Comparison of ENCODE assay signal across 17 cellular contexts in genomic region chr2:32418777-32419176, GRCh38.
A peak's percentile ranks its signal among the peaks of the same experiment; 100 is the strongest.
DNase-seq lines count a peak whose midpoint lies in the region; ATAC-seq, FAIRE-seq and TF ChIP-seq lines count a peak whose summit lies in the region.
"Had no signal": no experiment of that assay in that cellular context is flagged by ENCODE, and none has a peak within 500 bp of the region (broad histone marks: within the 10 kb centered on the region; RNA-seq: fewer than 3 reads in every experiment).

No MANE protein-coding gene starts in this region.

- no peak overlapping the region for H3K4me2 ChIP-seq in endothelial cell of umbilical vein (ENCODE audit: insufficient read depth, low read length)

- peaks cover 69% of the 10 kb centered on the region for H3K79me2 ChIP-seq in endothelial cell of umbilical vein (ENCODE audit: control insufficient read depth, insufficient read depth, low read length)

- H3K4me3 ChIP-seq in endothelial cell of umbilical vein (replicated peaks in 1 of 3; ENCODE audit: insufficient read depth in 1 of 3, low read depth in 1 of 3, low read length in 3 of 3) (no peak overlapping the region), neutrophil (ENCODE audit: low read depth in 1 of 2, low read length in 1 of 2) (no peak overlapping the region)
- H3K4me3 ChIP-seq: gastrocnemius medialis, mucosa of descending colon had no signal

- peak; percentile 15 for DNase-seq in GM03348 (ENCODE audit: low spot score)
- peak; percentile 47 for DNase-seq in RPMI7951 (ENCODE audit: low read depth)
- DNase-seq in endothelial cell of umbilical vein (ENCODE audit: low read depth, low spot score) = peak; percentile 30
- DNase-seq in activated T-cell treated with anti-CD3 and anti-CD28 coated beads, Interleukin-2, amount 50 U/mL, for 48 hours = no peak
- no peak for DNase-seq in SKM-1 treated with dmso at 0.1 percent for 144 hours (lab: John Stamatoyannopoulos, UW; ENCODE audit: unreplicated experiment)
- no peak for DNase-seq in amygdala (lab: John Stamatoyannopoulos, UW)
- DNase-seq: activated CD4-positive, alpha-beta T cell treated with anti-CD3 and anti-CD28 coated beads for 36 hours; BE2C; DMS79 treated with DMSO at 0.1 percent for 48 hours; gastrocnemius medialis; islet precursor cell; mucosa of descending colon; NCI-H2029 treated with DMSO at 0.1 percent for 48 hours; NCI-H748 treated with DMSO at 0.1 percent for 48 hours had no signal

- no TSS peak for BruUV-seq in endothelial cell of umbilical vein (replicated peaks; lab: Mats Ljungman, UMichigan)

- peaks cover 3% of the 10 kb centered on the region for H4K20me1 ChIP-seq in endothelial cell of umbilical vein (replicated peaks; ENCODE audit: control insufficient read depth, extremely low read depth, insufficient read depth, low read length)

- CTCF ChIA-PET in endothelial cell of umbilical vein (lab: Charles Lee) = interaction anchor here (1.0 to 1.5 kb wide), 3 partner anchors 8 to 15 kb away, joined by 3 to 7 read pairs (median 4); no protein-coding TSS in a partner anchor

- no peaks in the 10 kb centered on the region for H3K27me3 ChIP-seq in endothelial cell of umbilical vein (ENCODE audit: control insufficient read depth in 2 of 2, insufficient read depth in 2 of 2, low read length in 2 of 2)
- no peaks in the 10 kb centered on the region for H3K27me3 ChIP-seq in neutrophil
- H3K27me3 ChIP-seq: BE2C, gastrocnemius medialis had no signal

- H3K9me3 ChIP-seq in endothelial cell of umbilical vein (replicated peaks; ENCODE audit: control insufficient read depth, insufficient read depth, low read length) = no peaks in the 10 kb centered on the region
- no peaks in the 10 kb centered on the region for H3K9me3 ChIP-seq in neutrophil
- H3K9me3 ChIP-seq: BE2C, gastrocnemius medialis, mucosa of descending colon had no signal

- POLR2A ChIA-PET in endothelial cell of umbilical vein (lab: Charles Lee) = interaction anchor here (1.2 kb wide), 1 partner anchor 17 kb away, joined by 3 read pairs; no protein-coding TSS in a partner anchor

- FAIRE-seq in endothelial cell of umbilical vein (lab: Jason Lieb, UNC) = peak; percentile 61

- intact Hi-C loops in endothelial cell of umbilical vein (cut with micrococcal nuclease) = no loop called here

- no peaks in the 10 kb centered on the region for H3K9me1 ChIP-seq in endothelial cell of umbilical vein (replicated peaks; ENCODE audit: control insufficient read depth, extremely low read depth, insufficient read depth, low read length)

- H3K27ac ChIP-seq in endothelial cell of umbilical vein (ENCODE audit: insufficient read depth, low read depth, low read length) = peak overlapping the region; percentile 29
- H3K27ac ChIP-seq in neutrophil = peak overlapping the region; percentile 77
- H3K27ac ChIP-seq: gastrocnemius medialis, parathyroid adenoma had no signal

- TF ChIP-seq CTCF in endothelial cell of umbilical vein (IDR thresholded peaks at IDR 0.05; ENCODE audit: extremely low read depth in 1 of 2, insufficient read depth in 1 of 2, low read depth in 1 of 2, low read length in 2 of 2) (no peak), neutrophil (IDR thresholded peaks at IDR 0.05) (no peak)

- peaks cover 6% of the 10 kb centered on the region for H3K4me1 ChIP-seq in endothelial cell of umbilical vein (ENCODE audit: control insufficient read depth, extremely low read depth, insufficient read depth, low read length)
- peaks cover 21 to 30% of the 10 kb centered on the region in 2 experiments for H3K4me1 ChIP-seq in neutrophil (ENCODE audit: control insufficient read depth in 1 of 2, insufficient read depth in 1 of 2, low read depth in 1 of 2, low read length in 1 of 2)
- H3K4me1 ChIP-seq: parathyroid adenoma had no signal

- H3K36me3 ChIP-seq in endothelial cell of umbilical vein (ENCODE audit: control insufficient read depth in 2 of 2, extremely low read depth in 1 of 2, insufficient read depth in 2 of 2, low read length in 2 of 2) = peaks cover 3 to 16% of the 10 kb centered on the region in 2 experiments
- peaks cover 14% of the 10 kb centered on the region for H3K36me3 ChIP-seq in neutrophil

- H2AFZ ChIP-seq in endothelial cell of umbilical vein (ENCODE audit: low read depth, low read length) = no peak overlapping the region
- H2AFZ ChIP-seq: parathyroid adenoma had no signal

- no peak for TF ChIP-seq POLR2A in endothelial cell of umbilical vein (IDR thresholded peaks at IDR 0.05; ENCODE audit: low read depth, low read length)

- no peak for ATAC-seq in HG02970 (IDR thresholded peaks at IDR 0.05; ENCODE audit: low FRiP score, unreplicated experiment)
- ATAC-seq: activated CD4-positive, alpha-beta T cell treated with anti-CD3 and anti-CD28 coated beads for 36 hours; gastrocnemius medialis; mucosa of descending colon had no signal

- dilution Hi-C loops in endothelial cell of umbilical vein (cut with MboI; ENCODE audit: extremely low pct_ligation_motif_present, low sequenced_read_pairs) = no loop called here

- H3K9ac ChIP-seq in endothelial cell of umbilical vein (replicated peaks; ENCODE audit: extremely low read depth, insufficient read depth, low read length) = no peak overlapping the region
- H3K9ac ChIP-seq: parathyroid adenoma had no signal

TF ChIP-seq in endothelial cell of umbilical vein, 7 proteins besides CTCF, POLR2A, EP300 and RAD21:
- TF ChIP-seq FOS (IDR thresholded peaks at IDR 0.05; ENCODE audit: borderline replicate concordance, insufficient read depth, low read length) (no peak), MYC (IDR thresholded peaks at IDR 0.05; ENCODE audit: low read depth, low read length) (no peak), GATA2 (IDR thresholded peaks at IDR 0.05; ENCODE audit: insufficient read depth, insufficient read length, low read depth, low read length) (no peak), POLR2AphosphoS5 (IDR thresholded peaks at IDR 0.05; ENCODE audit: insufficient read depth, low read depth, low read length) (no peak), MAX (IDR thresholded peaks at IDR 0.05; ENCODE audit: insufficient read depth, insufficient read length) (no peak), JUN (IDR thresholded peaks at IDR 0.05; ENCODE audit: borderline replicate concordance, insufficient read depth, insufficient read length, low read depth) (no peak), EZH2 (IDR thresholded peaks at IDR 0.05; ENCODE audit: borderline replicate concordance, low read depth, low read length, severe bottlenecking) (no peak)

Comparison
In these comparisons a context has a peak if more than half of its experiments do, and no peak if none do; other contexts are left out.
1. DNase-seq: peak in GM03348 (single experiment), RPMI7951 (single experiment) and endothelial cell of umbilical vein (single experiment); none in activated T-cell treated with anti-CD3 and anti-CD28 coated beads, Interleukin-2, amount 50 U/mL, for 48 hours (0 of 2), SKM-1 treated with dmso at 0.1 percent for 144 hours (single experiment) and amygdala (0 of 56).